16 cellular contexts compared by ENCODE assay signal in genomic region chr2:152071077-152071476, GRCh38. TPM values are rescaled to one million over a fixed set of nuclear protein-coding genes. Genes with fewer than 3 reads are reported as not detected.
A peak's percentile ranks its signal among the peaks of the same experiment; 100 is the strongest.
DNase-seq lines count a peak whose midpoint lies in the region; ATAC-seq, FAIRE-seq and TF ChIP-seq lines count a peak whose summit lies in the region.
"Had no signal": no experiment of that assay in that cellular context is flagged by ENCODE, and none has a peak within 500 bp of the region (broad histone marks: within the 10 kb centered on the region; RNA-seq: fewer than 3 reads in every experiment).

No MANE protein-coding gene starts in this region.

- H3K9me3 Mint-ChIP-seq in mesothelial cell of epicardium = peaks cover 2% of the 10 kb centered on the region

- CTCF ChIA-PET in RWPE1 (lab: Yijun Ruan, JAX) = interaction anchor here (0.6 kb wide), 1 partner anchor 44 kb away, joined by 3 read pairs; no protein-coding TSS in a partner anchor

- H3K9me3 ChIP-seq in OCI-LY3 (ENCODE audit: insufficient read depth, low read length) = no peaks in the 10 kb centered on the region
- H3K9me3 ChIP-seq: MG63, stomach had no signal

- H3K27ac ChIP-seq in OCI-LY3 (ENCODE audit: low read length) (no peak overlapping the region), RWPE1 (no peak overlapping the region)
- H3K27ac ChIP-seq: stomach, VCaP had no signal

- no peak overlapping the region for H3K27ac Mint-ChIP-seq in mesothelial cell of epicardium
- H3K27ac Mint-ChIP-seq: immature natural killer cell had no signal

- H3K4me1 Mint-ChIP-seq in mesothelial cell of epicardium = peaks cover 3% of the 10 kb centered on the region
- H3K4me1 Mint-ChIP-seq: immature natural killer cell had no signal

- H3K79me2 ChIP-seq in OCI-LY3 (ENCODE audit: low read length) = no peaks in the 10 kb centered on the region

- H3K27me3 Mint-ChIP-seq in mesothelial cell of epicardium (ENCODE audit: low read depth) = no peaks in the 10 kb centered on the region

- 0 out of 2 replicates have a peak overlapping the region, but pooled peaks have one; percentile 8 for H2AFZ ChIP-seq in OCI-LY3 (ENCODE audit: low read depth, low read length)

- H3K36me3 Mint-ChIP-seq in mesothelial cell of epicardium = no peaks in the 10 kb centered on the region
- H3K36me3 Mint-ChIP-seq: immature natural killer cell had no signal

- DNase-seq in GM12892 (ENCODE audit: insufficient read length) (peak; percentile 34), GM20000 (ENCODE audit: low spot score) (peak; percentile 63), RWPE1 (ENCODE audit: low spot score) (no peak), mesothelial cell of epicardium (ENCODE audit: low spot score in 2 of 2, unreplicated experiment in 2 of 2) (no peak)
- DNase-seq: amygdala; dermis blood vessel endothelial cell; immature natural killer cell; MG63; NCI-H226; stimulated activated CD4-positive, alpha-beta T cell treated with anti-CD3 and anti-CD28 coated beads, Interleukin-4, amount 100 ng/mL, for 1 hour; stomach had no signal

- H3K9ac ChIP-seq in OCI-LY3 (ENCODE audit: low read length) = no peak overlapping the region

- no peaks in the 10 kb centered on the region for H3K27me3 ChIP-seq in OCI-LY3 (ENCODE audit: low read depth, low read length)
- H3K27me3 ChIP-seq: MG63, stomach had no signal

- ATAC-seq in HG03103 (IDR thresholded peaks at IDR 0.05; ENCODE audit: low read depth, unreplicated experiment) (peak; percentile 72), HG02970 (IDR thresholded peaks at IDR 0.05; ENCODE audit: low FRiP score, unreplicated experiment) (no peak), GM18520 (IDR thresholded peaks at IDR 0.05; ENCODE audit: unreplicated experiment) (no peak)

- no peaks in the 10 kb centered on the region for H3K36me3 ChIP-seq in OCI-LY3 (replicated peaks; ENCODE audit: low read depth, low read length)
- H3K36me3 ChIP-seq: MG63, stomach had no signal

- no peak overlapping the region for H3K4me3 ChIP-seq in OCI-LY3 (ENCODE audit: low read length)
- H3K4me3 ChIP-seq: MG63, stomach had no signal

- peaks cover 9% of the 10 kb centered on the region for H3K4me1 ChIP-seq in OCI-LY3 (ENCODE audit: low read length)

- no peak overlapping the region for H3K4me2 ChIP-seq in OCI-LY3 (ENCODE audit: low read length)

- POLR2A ChIA-PET in RWPE1 (lab: Yijun Ruan, JAX; ENCODE audit: low non-redundant PET) = no interaction called here

- TF ChIP-seq CTCF in GM20000 (IDR thresholded peaks at IDR 0.05; ENCODE audit: extremely low read depth, missing control alignments) = no peak
- no peak for TF ChIP-seq CTCF in OCI-LY3 (IDR thresholded peaks at IDR 0.05; ENCODE audit: low read depth, low read length)
- no peak for TF ChIP-seq CTCF in RWPE1 (conservative IDR thresholded peaks at IDR 0.05; ENCODE audit: low read depth)
- no peak for TF ChIP-seq CTCF in mesothelial cell of epicardium (IDR thresholded peaks at IDR 0.05; ENCODE audit: unreplicated experiment)

- FAIRE-seq in GM12892 (lab: Jason Lieb, UNC) = peak; percentile 67

- H3K4me3 Mint-ChIP-seq in mesothelial cell of epicardium = no peak overlapping the region
- H3K4me3 Mint-ChIP-seq: immature natural killer cell had no signal

- H4K20me1 ChIP-seq in OCI-LY3 (ENCODE audit: insufficient read depth, low read length) = no peaks in the 10 kb centered on the region

- TF ChIP-seq POLR2A in GM12892 (IDR thresholded peaks at IDR 0.05; ENCODE audit: low read depth, low read length) = no peak

RNA-seq across cellular contexts. Expression of gene CACNB4, which starts 27.8 kb away (rescaled TPM):
- polyA plus RNA-seq in GM12892 (2012; ENCODE audit: missing spikeins) = 14.9 TPM
- total RNA-seq in mesothelial cell of epicardium = 3.3 to 4.1 TPM (median 3.5 TPM) in 3 replicates

Comparison
In these comparisons a context has a peak if more than half of its experiments do, and no peak if none do; other contexts are left out.
1. DNase-seq: peak in GM12892 (single experiment) and GM20000 (single experiment); none in RWPE1 (single experiment) and mesothelial cell of epicardium (0 of 2).